Comparison of ENCODE assay signal across 19 cellular contexts in genomic region chr5:81140942-81141341, GRCh38.
DNase-seq lines count a peak whose midpoint lies in the region; ATAC-seq, FAIRE-seq and TF ChIP-seq lines count a peak whose summit lies in the region.
"Had no signal": no experiment of that assay in that cellular context is flagged by ENCODE, and none has a peak within 500 bp of the region (broad histone marks: within the 10 kb centered on the region; RNA-seq: fewer than 3 reads in every experiment).

No MANE protein-coding gene starts in this region.

- H2AFZ ChIP-seq in Loucy (ENCODE audit: low read length) = 0 out of 2 replicates have a peak overlapping the region, but pooled peaks have one; percentile 15

- no peak for TF ChIP-seq CTCF in AG10803 (conservative IDR thresholded peaks at IDR 0.05; ENCODE audit: low read length)
- no peak for TF ChIP-seq CTCF in Loucy (conservative IDR thresholded peaks at IDR 0.05; ENCODE audit: low read length)
- no peak for TF ChIP-seq CTCF in nephron (IDR thresholded peaks at IDR 0.05; ENCODE audit: unreplicated experiment in 3 of 3)
- no peak for TF ChIP-seq CTCF in Calu3 (IDR thresholded peaks at IDR 0.05; ENCODE audit: unreplicated experiment)
- no peak for TF ChIP-seq CTCF in gastroesophageal sphincter (IDR thresholded peaks at IDR 0.05)

- CTCF ChIA-PET in Calu3 (lab: Charles Lee) = no interaction called here

- peaks cover 52% of the 10 kb centered on the region for H3K4me1 Mint-ChIP-seq in nephron
- H3K4me1 Mint-ChIP-seq in Calu3 (ENCODE audit: low read depth, unreplicated experiment) = no peaks in the 10 kb centered on the region
- H3K4me1 Mint-ChIP-seq: CD14-positive monocyte; stimulated activated naive B cell treated with anti-CD40 and anti-IgM and Interleukin-4, amounts not matched to agents 10 μg/mL and 1 μg/mL and 100 μg/mL, for 72 hours had no signal

- TF ChIP-seq POLR2A in gastroesophageal sphincter (IDR thresholded peaks at IDR 0.05) = no peak

- no peak overlapping the region for H3K9ac ChIP-seq in Loucy (ENCODE audit: low read depth, low read length, poor library complexity, severe bottlenecking)

- FAIRE-seq in endometrium (lab: Jason Lieb, UNC) = peak; percentile 92
- FAIRE-seq: G401.6, HepG2 had no signal

- H3F3A ChIP-seq in Loucy (ENCODE audit: low read depth) = no peaks in the 10 kb centered on the region

- no peak overlapping the region for H3K27ac ChIP-seq in gastroesophageal sphincter
- H3K27ac ChIP-seq: Peyer's patch had no signal

- H3K27me3 ChIP-seq in Loucy (ENCODE audit: insufficient read depth, low read length, poor library complexity, severe bottlenecking) = no peaks in the 10 kb centered on the region
- H3K27me3 ChIP-seq in gastroesophageal sphincter = no peaks in the 10 kb centered on the region
- H3K27me3 ChIP-seq: Peyer's patch had no signal

- H3K27me3 Mint-ChIP-seq in nephron (ENCODE audit: low read depth) (peaks cover 3% of the 10 kb centered on the region), Calu3 (ENCODE audit: unreplicated experiment) (no peaks in the 10 kb centered on the region)
- H3K27me3 Mint-ChIP-seq: activated CD4-positive, alpha-beta T cell treated with anti-CD3 and anti-CD28 coated beads for 36 hours had no signal

- TF ChIP-seq EP300 in gastroesophageal sphincter (IDR thresholded peaks at IDR 0.05) = no peak

- H3K9me3 Mint-ChIP-seq in nephron (peaks cover 9% of the 10 kb centered on the region), Calu3 (ENCODE audit: low read depth, unreplicated experiment) (peaks cover 3% of the 10 kb centered on the region)
- H3K9me3 Mint-ChIP-seq: HFFc6 had no signal

- 40 to 50% methylated on average over 1 of the region's 1 CpG for WGBS in gastroesophageal sphincter (ENCODE audit: low coverage in 1 of 2), 2 donors

- H3K9me3 ChIP-seq in Loucy (ENCODE audit: insufficient read depth, low read depth, low read length) = no peaks in the 10 kb centered on the region
- peaks cover 0 to 6% (median 0%) of the 10 kb centered on the region in 3 donors for H3K9me3 ChIP-seq in gastroesophageal sphincter
- H3K9me3 ChIP-seq: Peyer's patch had no signal

- DNase-seq in AG10803 (ENCODE audit: low read depth) (peak; percentile 70), Calu3 (no peak), NCI-H446 (lab: John Stamatoyannopoulos, UW) (no peak)
- DNase-seq in stimulated activated CD4-positive, alpha-beta T cell treated with anti-CD3 and anti-CD28 coated beads, Interleukin-4, amount 100 ng/mL, for 4 hours = no peak
- DNase-seq: activated CD4-positive, alpha-beta T cell treated with anti-CD3 and anti-CD28 coated beads for 36 hours; activated T-cell treated with anti-CD3 and anti-CD28 coated beads, Interleukin-2, amount 50 U/mL, for 72 hours; HFFc6; NCI-H510A; Peyer's patch; stimulated activated CD4-positive, alpha-beta T cell treated with anti-CD3 and anti-CD28 coated beads, Interleukin-4, amount 100 ng/mL, for 1 hour; stimulated activated naive B cell treated with anti-CD40 and anti-IgM and Interleukin-4, amounts not matched to agents 10 μg/mL and 1 μg/mL and 100 μg/mL, for 72 hours had no signal

- no peaks in the 10 kb centered on the region for H3K36me3 ChIP-seq in Loucy (ENCODE audit: insufficient read depth, low read length)
- H3K36me3 ChIP-seq in gastroesophageal sphincter = no peaks in the 10 kb centered on the region
- H3K36me3 ChIP-seq: Peyer's patch had no signal

- intact Hi-C loops in Calu3 (cut with micrococcal nuclease; ENCODE audit: unreplicated experiment) = no loop called here

- no peaks in the 10 kb centered on the region for H3K4me1 ChIP-seq in Loucy (ENCODE audit: insufficient read depth, low read length, poor library complexity, severe bottlenecking)
- peaks cover 0 to 13% (median 5%) of the 10 kb centered on the region in 3 donors for H3K4me1 ChIP-seq in gastroesophageal sphincter
- H3K4me1 ChIP-seq: Peyer's patch had no signal

- no peaks in the 10 kb centered on the region for H3K79me2 ChIP-seq in Loucy (ENCODE audit: insufficient read depth, low read length)

- H3K9me2 ChIP-seq in Loucy (replicated peaks; ENCODE audit: low read depth, low read length) = no peaks in the 10 kb centered on the region

- H3K4me3 ChIP-seq in AG10803 (ENCODE audit: low read length) = no peak overlapping the region
- H3K4me3 ChIP-seq in Loucy (ENCODE audit: low read length, poor library complexity, severe bottlenecking) = no peak overlapping the region
- no peak overlapping the region for H3K4me3 ChIP-seq in gastroesophageal sphincter
- H3K4me3 ChIP-seq: Peyer's patch had no signal

- H3K27ac Mint-ChIP-seq in nephron (peak overlapping the region; percentile 92 to 94 (median 92)), Calu3 (ENCODE audit: unreplicated experiment) (no peak overlapping the region)
- H3K27ac Mint-ChIP-seq: activated CD4-positive, alpha-beta T cell treated with anti-CD3 and anti-CD28 coated beads for 36 hours; activated T-cell treated with anti-CD3 and anti-CD28 coated beads, Interleukin-2, amount 50 U/mL, for 72 hours; CD14-positive monocyte; HFFc6; stimulated activated naive B cell treated with anti-CD40 and anti-IgM and Interleukin-4, amounts not matched to agents 10 μg/mL and 1 μg/mL and 100 μg/mL, for 72 hours; T-helper 1 cell treated with Interleukin-12 subunit alpha and Interleukin-12 subunit beta and Interleukin-4 antibody, amounts not matched to agents 30 μg/mL and 1 μg/mL, for 36 hours had no signal

- no TSS peak for BruUV-seq in Calu3 (replicated peaks; lab: Mats Ljungman, UMichigan)

- no peak overlapping the region for H3K4me2 ChIP-seq in Loucy (ENCODE audit: low read depth, low read length, poor library complexity, severe bottlenecking)

- H3K36me3 Mint-ChIP-seq in nephron (ENCODE audit: low read depth) (no peaks in the 10 kb centered on the region), Calu3 (ENCODE audit: insufficient read depth, unreplicated experiment) (no peaks in the 10 kb centered on the region)
- H3K36me3 Mint-ChIP-seq: CD14-positive monocyte had no signal

- ATAC-seq in gastroesophageal sphincter = no peak
- ATAC-seq: activated CD4-positive, alpha-beta T cell treated with anti-CD3 and anti-CD28 coated beads for 36 hours; activated T-cell treated with anti-CD3 and anti-CD28 coated beads, Interleukin-2, amount 50 U/mL, for 72 hours; HepG2; stimulated activated naive B cell treated with anti-CD40 and anti-IgM and Interleukin-4, amounts not matched to agents 10 μg/mL and 1 μg/mL and 100 μg/mL, for 72 hours had no signal

- H4K20me1 ChIP-seq in Loucy (ENCODE audit: insufficient read depth, low read length, poor library complexity, severe bottlenecking) = no peaks in the 10 kb centered on the region

- H3K4me3 Mint-ChIP-seq in nephron (peak overlapping the region; percentile 19 to 49 (median 27)), Calu3 (ENCODE audit: low read depth, unreplicated experiment) (no peak overlapping the region)
- H3K4me3 Mint-ChIP-seq: activated CD4-positive, alpha-beta T cell treated with anti-CD3 and anti-CD28 coated beads for 36 hours; activated T-cell treated with anti-CD3 and anti-CD28 coated beads, Interleukin-2, amount 50 U/mL, for 72 hours; CD14-positive monocyte; HFFc6; stimulated activated naive B cell treated with anti-CD40 and anti-IgM and Interleukin-4, amounts not matched to agents 10 μg/mL and 1 μg/mL and 100 μg/mL, for 72 hours; T-helper 1 cell treated with Interleukin-12 subunit alpha and Interleukin-12 subunit beta and Interleukin-4 antibody, amounts not matched to agents 30 μg/mL and 1 μg/mL, for 36 hours had no signal
